In genomic region chr20:32108814-32109391, GRCh38 we compare ENCODE assay signal across 1 cellular context.
TF ChIP-seq lines count a peak whose summit lies in the region.

No MANE protein-coding gene starts in this region.

TF ChIP-seq in IMR-90, 13 proteins besides CTCF, POLR2A, EP300 and RAD21 (continued from another document):
- TF ChIP-seq, protein P1, sequence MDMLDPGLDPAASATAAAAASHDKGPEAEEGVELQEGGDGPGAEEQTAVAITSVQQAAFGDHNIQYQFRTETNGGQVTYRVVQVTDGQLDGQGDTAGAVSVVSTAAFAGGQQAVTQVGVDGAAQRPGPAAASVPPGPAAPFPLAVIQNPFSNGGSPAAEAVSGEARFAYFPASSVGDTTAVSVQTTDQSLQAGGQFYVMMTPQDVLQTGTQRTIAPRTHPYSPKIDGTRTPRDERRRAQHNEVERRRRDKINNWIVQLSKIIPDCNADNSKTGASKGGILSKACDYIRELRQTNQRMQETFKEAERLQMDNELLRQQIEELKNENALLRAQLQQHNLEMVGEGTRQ (IDR thresholded peaks at IDR 0.05; ENCODE audit: low read depth, low read length), result no peak
- TF ChIP-seq CHD1 (IDR thresholded peaks at IDR 0.05; ENCODE audit: low read depth, low read length) (no peak), MAFK (IDR thresholded peaks at IDR 0.05; ENCODE audit: low read depth, low read length) (no peak), RCOR1 (IDR thresholded peaks at IDR 0.05; ENCODE audit: insufficient replicate concordance, low read length) (no peak), CEBPB (IDR thresholded peaks at IDR 0.05; ENCODE audit: low read depth, low read length) (no peak), NFE2L2 (IDR thresholded peaks at IDR 0.05; ENCODE audit: low read depth, low read length) (no peak), BHLHE40 (IDR thresholded peaks at IDR 0.05; ENCODE audit: low read depth, low read length) (no peak), RFX5 (IDR thresholded peaks at IDR 0.05; ENCODE audit: low read depth, low read length) (no peak), MAZ (IDR thresholded peaks at IDR 0.05; ENCODE audit: borderline replicate concordance, low read depth, low read length) (no peak), SMC3 (IDR thresholded peaks at IDR 0.05; ENCODE audit: low read depth, low read length) (no peak), ELK1 (IDR thresholded peaks at IDR 0.05; ENCODE audit: borderline replicate concordance, low read depth, low read length) (no peak)
